Comparison of ENCODE assay signal across 8 cellular contexts in genomic region chr1:69568435-69569280, GRCh38. TPM values are rescaled to one million over a fixed set of nuclear protein-coding genes. Genes with fewer than 3 reads are reported as not detected.
DNase-seq lines count a peak whose midpoint lies in the region; ATAC-seq, FAIRE-seq and TF ChIP-seq lines count a peak whose summit lies in the region.

No MANE protein-coding gene starts in this region.

- H3K4me3 Mint-ChIP-seq in Caco-2 (ENCODE audit: unreplicated experiment), result peak overlapping the region; percentile 97

- ATAC-seq in pancreas (no peak), GM21367 (IDR thresholded peaks at IDR 0.05; ENCODE audit: unreplicated experiment) (no peak), GM21576 (IDR thresholded peaks at IDR 0.05; ENCODE audit: unreplicated experiment) (no peak), GM18858 (IDR thresholded peaks at IDR 0.05; ENCODE audit: unreplicated experiment) (no peak)

- H3K4me3 ChIP-seq in Caco-2 (ENCODE audit: low read depth, low read length) (peak overlapping the region; percentile 48), fibroblast of pulmonary artery (replicated peaks; ENCODE audit: low read depth, low read length) (peak overlapping the region; percentile 32), pancreas (peak overlapping the region; percentile 33 to 58 (median 48))

- H3K27me3 ChIP-seq in Caco-2 (replicated peaks; ENCODE audit: control insufficient read depth, insufficient read depth, low read length) (no peaks in the 10 kb centered on the region), pancreas (peaks cover 0 to 5% (median 0%) of the 10 kb centered on the region in 4 donors)

- H3K9me3 ChIP-seq in Caco-2 (no peaks in the 10 kb centered on the region), pancreas (no peaks in the 10 kb centered on the region)

- H3K27ac Mint-ChIP-seq in Caco-2 (ENCODE audit: unreplicated experiment), result peak overlapping the region; percentile 87

- H3K4me1 ChIP-seq in Caco-2 (0 out of 2 replicates have a peak, but pooled peaks cover 3% of the 10 kb centered on the region), pancreas (no peaks in the 10 kb centered on the region)

- no peaks in the 10 kb centered on the region for H3K4me1 Mint-ChIP-seq in Caco-2 (ENCODE audit: low read depth, unreplicated experiment)

- TF ChIP-seq CTCF in Caco-2 (IDR thresholded peaks at IDR 0.05; ENCODE audit: insufficient read depth in 1 of 2, low read depth in 1 of 2, low read length in 1 of 2, severe bottlenecking in 1 of 2, unreplicated experiment in 1 of 2) (no peak), fibroblast of pulmonary artery (IDR thresholded peaks at IDR 0.05; ENCODE audit: low read length, missing control alignments) (no peak), pancreas (IDR thresholded peaks at IDR 0.05) (no peak)

- CTCF ChIA-PET in Caco-2 (lab: Charles Lee), result no interaction called here

- intact Hi-C loops in Caco-2 (cut with micrococcal nuclease; ENCODE audit: unreplicated experiment) (loop anchor here (5.0 kb wide), 2 partner anchors 71 to 141 kb away; no protein-coding TSS in a partner anchor), pancreas (cut with DNase I) (no loop called here)

- FAIRE-seq in pancreas (lab: Jason Lieb, UNC), result no peak

- H3K36me3 ChIP-seq in Caco-2 (ENCODE audit: control insufficient read depth, insufficient read depth, low read length) (no peaks in the 10 kb centered on the region), pancreas (no peaks in the 10 kb centered on the region)

- H3K27ac ChIP-seq in pancreas, result no peak overlapping the region

- POLR2A ChIA-PET in Caco-2 (lab: Charles Lee), result no interaction called here

- no peaks in the 10 kb centered on the region for H3K27me3 Mint-ChIP-seq in Caco-2 (ENCODE audit: insufficient read depth, unreplicated experiment)

- BruUV-seq in Caco-2 (replicated peaks; lab: Mats Ljungman, UMichigan), result no TSS peak

- H3K36me3 Mint-ChIP-seq in Caco-2 (ENCODE audit: insufficient read depth, unreplicated experiment), result peaks cover 7% of the 10 kb centered on the region

- 2% methylated on average over 49 of the region's 49 CpGs for WGBS in pancreas, 2 donors

- no peaks in the 10 kb centered on the region for H3K9me3 Mint-ChIP-seq in Caco-2 (ENCODE audit: unreplicated experiment)

- DNase-seq in Caco-2, result no peak
- peak; percentile 61 for DNase-seq in NCI-H345 treated with DMSO at 0.1 percent for 48 hours (lab: John Stamatoyannopoulos, UW; ENCODE audit: unreplicated experiment)
- no peak for DNase-seq in fibroblast of pulmonary artery (ENCODE audit: low read depth)
- DNase-seq in pancreas, result peak in 2 of 6 donors; percentile 48 to 56
- no peak for DNase-seq in amniotic stem cell (lab: John Stamatoyannopoulos, UW)

RNA-seq across cellular contexts. Expression of gene LRRC7, which starts 0.9 kb away (rescaled TPM):
- total RNA-seq in Caco-2 (2022) (8.5 and 10.6 TPM in 2 replicates), pancreas (1 to 10 TPM in 2 of 6 donors, under 1 TPM in 4; 0.12 to 2.2 (median 0.38) TPM)
- polyA plus RNA-seq in pancreas, result 1 to 10 TPM; 1.6 to 1.7 TPM
